ENCODE assay signal across 14 cellular contexts in genomic region chr16:87043273-87044030, GRCh38.
DNase-seq lines count a peak whose midpoint lies in the region; ATAC-seq and TF ChIP-seq lines count a peak whose summit lies in the region.
"Had no signal": no experiment of that assay in that cellular context is flagged by ENCODE, and none has a peak within 500 bp of the region (broad histone marks: within the 10 kb centered on the region; RNA-seq: fewer than 3 reads in every experiment).

No MANE protein-coding gene starts in this region.

- H3K4me2 ChIP-seq in smooth muscle cell, result peak overlapping the region; percentile 48

- H3K27ac ChIP-seq in coronary artery, result peak overlapping the region; percentile 76 to 82
- H3K27ac ChIP-seq in smooth muscle cell (ENCODE audit: low read depth), result no peak overlapping the region
- H3K27ac ChIP-seq in WERI-Rb-1, result no peak overlapping the region

- peak overlapping the region; percentile 61 for H3K4me3 ChIP-seq in coronary artery
- H3K4me3 ChIP-seq in smooth muscle cell, result no peak overlapping the region
- H3K4me3 ChIP-seq in WERI-Rb-1 (ENCODE audit: low read depth, low read length), result no peak overlapping the region

- WGBS in smooth muscle cell (ENCODE audit: low lambda C conversion rate), result 40% methylated on average over 19 of the region's 19 CpGs

- H3K9me3 ChIP-seq in smooth muscle cell (replicated peaks; ENCODE audit: low read depth), result no peaks in the 10 kb centered on the region
- H3K9me3 ChIP-seq in WERI-Rb-1 (ENCODE audit: severe bottlenecking), result no peaks in the 10 kb centered on the region

- H3K27me3 ChIP-seq in smooth muscle cell (ENCODE audit: low read depth) (peaks cover 10% of the 10 kb centered on the region), WERI-Rb-1 (ENCODE audit: insufficient read depth, low read depth, severe bottlenecking) (no peaks in the 10 kb centered on the region)

- H3K36me3 ChIP-seq in smooth muscle cell (ENCODE audit: low read depth), result no peaks in the 10 kb centered on the region
- H3K36me3 ChIP-seq in WERI-Rb-1, result no peaks in the 10 kb centered on the region

- DNase-seq in OCI-M1 (lab: John Stamatoyannopoulos, UW), result peak; percentile 21
- peak; percentile 74 for DNase-seq in coronary artery (ENCODE audit: low spot score)
- DNase-seq in iris pigment epithelial cell (ENCODE audit: low read depth), result peak; percentile 23
- DNase-seq in smooth muscle cell (lab: John Stamatoyannopoulos, UW; ENCODE audit: unreplicated experiment), result no peak
- no peak for DNase-seq in WERI-Rb-1
- DNase-seq in GOT3 (lab: John Stamatoyannopoulos, UW), result no peak
- no peak for DNase-seq in KBM-7
- DNase-seq: activated CD4-positive, CD25-positive, alpha-beta regulatory T cell treated with anti-CD3 and anti-CD28 coated beads, Interleukin-2, amount 50 U/mL, for 72 hours; NCI-H510A treated with DMSO at 0.1 percent for 48 hours; SIG-M5; stimulated activated CD4-positive, alpha-beta T cell treated with anti-CD3 and anti-CD28 coated beads, Interleukin-4, amount 100 ng/mL, for 24 hours; stimulated activated naive CD8-positive, alpha-beta T cell treated with anti-CD3 and anti-CD28 coated beads, Interleukin-15, amount 100 ng/mL, for 72 hours had no signal

- H3K4me1 ChIP-seq in smooth muscle cell (ENCODE audit: low read depth), result peaks cover 12% of the 10 kb centered on the region

- in situ Hi-C loops in KBM-7 (cut with MboI; ENCODE audit: low pct_unique_long_range_greater_than_20kb, low sequenced_read_pairs), result no loop called here

- H4K20me1 ChIP-seq in smooth muscle cell (ENCODE audit: low read depth), result no peaks in the 10 kb centered on the region

- no peak for ATAC-seq in GM19452 (IDR thresholded peaks at IDR 0.05; ENCODE audit: unreplicated experiment)
- ATAC-seq: HCT116; stimulated activated naive CD8-positive, alpha-beta T cell treated with anti-CD3 and anti-CD28 coated beads, Interleukin-15, amount 100 ng/mL, for 72 hours had no signal

- no peaks in the 10 kb centered on the region for H3F3A ChIP-seq in smooth muscle cell (ENCODE audit: low read depth)

- H3K79me2 ChIP-seq in smooth muscle cell (ENCODE audit: low read depth), result no peaks in the 10 kb centered on the region

- H3K9ac ChIP-seq in smooth muscle cell (ENCODE audit: low read depth), result no peak overlapping the region

- TF ChIP-seq CTCF in coronary artery (IDR thresholded peaks at IDR 0.05) (no peak), smooth muscle cell (IDR thresholded peaks at IDR 0.05; ENCODE audit: borderline replicate concordance, insufficient read depth, poor library complexity, severe bottlenecking) (no peak), WERI-Rb-1 (IDR thresholded peaks at IDR 0.05; ENCODE audit: low read depth, low read length) (no peak)

- H2AFZ ChIP-seq in smooth muscle cell (ENCODE audit: low read depth), result no peak overlapping the region

Comparison
In these comparisons a context has a peak if more than half of its experiments do, and no peak if none do; other contexts are left out.
1. DNase-seq: peak in OCI-M1 (single experiment), coronary artery (single experiment) and iris pigment epithelial cell (single experiment); none in smooth muscle cell (single experiment), WERI-Rb-1 (single experiment), GOT3 (single experiment) and KBM-7 (single experiment).
2. H3K27ac ChIP-seq: peak in coronary artery (2 of 2); none in smooth muscle cell (single experiment) and WERI-Rb-1 (single experiment).